ENCODE assay signal across 18 cellular contexts in genomic region chr9:99867968-99868367, GRCh38. TPM values are rescaled to one million over a fixed set of nuclear protein-coding genes. Genes with fewer than 3 reads are reported as not detected.
DNase-seq lines count a peak whose midpoint lies in the region; ATAC-seq and TF ChIP-seq lines count a peak whose summit lies in the region.
"Had no signal": no experiment of that assay in that cellular context is flagged by ENCODE, and none has a peak within 500 bp of the region (broad histone marks: within the 10 kb centered on the region; RNA-seq: fewer than 3 reads in every experiment).

No MANE protein-coding gene starts in this region.

- DNase-seq in SIG-M5 treated with dmso at 0.1 percent for 504 hours (lab: John Stamatoyannopoulos, UW; ENCODE audit: unreplicated experiment) (peak; percentile 41), coronary artery (ENCODE audit: low spot score) (no peak), mammary epithelial cell (no peak), trophoblast cell (no peak), GM10266 (ENCODE audit: extremely low spot score) (no peak)
- DNase-seq: activated B cell treated with CpG ODN at 0.5 μM for 24 hours; activated T-cell treated with anti-CD3 and anti-CD28 coated beads, Interleukin-2, amount 50 U/mL, for 4 hours; CD4-positive, alpha-beta T cell; GOT3; KG1; mesendoderm; NCI-H2081 treated with DMSO at 0.1 percent for 48 hours had no signal

- no peak overlapping the region for H3K4ac ChIP-seq in trophoblast cell (ENCODE audit: low read depth, low read length)

- in situ Hi-C loops in mammary epithelial cell (cut with MboI; ENCODE audit: low sequenced_read_pairs in 2 of 2): no loop called here

- dilution Hi-C loops in mammary epithelial cell (cut with HindIII; ENCODE audit: low sequenced_read_pairs): loop anchor here (25.0 kb wide), 1 partner anchor 106 kb away; no protein-coding TSS in a partner anchor

- no peak overlapping the region for H3K9ac ChIP-seq in mammary epithelial cell (ENCODE audit: insufficient read depth, low read length)
- H3K9ac ChIP-seq in trophoblast cell (ENCODE audit: low read length): no peak overlapping the region

- H3K4me2 ChIP-seq in mammary epithelial cell (ENCODE audit: insufficient read depth, low read depth, low read length): no peak overlapping the region
- no peak overlapping the region for H3K4me2 ChIP-seq in trophoblast cell (ENCODE audit: low read length)

- no peaks in the 10 kb centered on the region for H4K20me1 ChIP-seq in mammary epithelial cell (ENCODE audit: insufficient read depth, low read length)

- CTCF ChIA-PET in mammary epithelial cell (lab: Charles Lee; ENCODE audit: low non-redundant PET): no interaction called here

- no TSS peak for BruUV-seq in mammary epithelial cell (replicated peaks; lab: Mats Ljungman, UMichigan)

- no peak overlapping the region for H2BK120ac ChIP-seq in trophoblast cell (ENCODE audit: insufficient read depth, low read length, poor library complexity)

- H2AK5ac ChIP-seq in trophoblast cell (ENCODE audit: low read length): no peak overlapping the region

- H2AFZ ChIP-seq in mammary epithelial cell (ENCODE audit: low read depth, low read length) (no peak overlapping the region), trophoblast cell (ENCODE audit: insufficient read depth, low read length, poor library complexity) (no peak overlapping the region)

- no peak overlapping the region for H4K8ac ChIP-seq in trophoblast cell (ENCODE audit: low read depth, low read length)

- H3K36me3 ChIP-seq in mammary epithelial cell (ENCODE audit: insufficient read depth, low read length) (no peaks in the 10 kb centered on the region), trophoblast cell (ENCODE audit: control insufficient read depth in 1 of 2, insufficient read depth in 2 of 2, low read length in 2 of 2) (no peaks in the 10 kb centered on the region)
- H3K36me3 ChIP-seq: ascending aorta, thoracic aorta had no signal

- intact Hi-C loops in mammary epithelial cell (cut with micrococcal nuclease): no loop called here

- H4K12ac ChIP-seq in trophoblast cell (ENCODE audit: low read depth, low read length): no peak overlapping the region

- H3K27me3 ChIP-seq in mammary epithelial cell (ENCODE audit: insufficient read depth, low read length) (peaks cover 8% of the 10 kb centered on the region), trophoblast cell (ENCODE audit: insufficient read depth, low read length) (no peaks in the 10 kb centered on the region)
- H3K27me3 ChIP-seq: ascending aorta had no signal

- TF ChIP-seq CTCF in coronary artery (IDR thresholded peaks at IDR 0.05): no peak
- TF ChIP-seq CTCF in mammary epithelial cell (conservative IDR thresholded peaks at IDR 0.05 in 1 of 2, IDR thresholded peaks at IDR 0.05 in 1 of 2; ENCODE audit: extremely low read depth in 1 of 2, insufficient read depth in 1 of 2, low read depth in 1 of 2, low read length in 2 of 2): no peak
- TF ChIP-seq CTCF in GM10266 (IDR thresholded peaks at IDR 0.05; ENCODE audit: control insufficient read depth, insufficient read depth, low read depth, missing control alignments): no peak

- H3K79me2 ChIP-seq in mammary epithelial cell (ENCODE audit: insufficient read depth, low read length) (no peaks in the 10 kb centered on the region), trophoblast cell (ENCODE audit: control insufficient read depth, insufficient read depth, low read length, poor library complexity) (no peaks in the 10 kb centered on the region)

- H2BK5ac ChIP-seq in trophoblast cell (ENCODE audit: low read depth, low read length, poor library complexity): no peak overlapping the region

- H3K23ac ChIP-seq in trophoblast cell (ENCODE audit: low read length): no peak overlapping the region

- H3K14ac ChIP-seq in trophoblast cell (ENCODE audit: low read length): no peak overlapping the region

- H3K4me1 ChIP-seq in mammary epithelial cell (ENCODE audit: insufficient read depth, low read length): no peaks in the 10 kb centered on the region
- no peaks in the 10 kb centered on the region for H3K4me1 ChIP-seq in trophoblast cell (ENCODE audit: control insufficient read depth in 1 of 2, insufficient read depth in 2 of 2, low read length in 2 of 2)
- H3K4me1 ChIP-seq: ascending aorta had no signal

- H3K4me3 ChIP-seq in coronary artery (no peak overlapping the region), mammary epithelial cell (replicated peaks in 1 of 3; ENCODE audit: insufficient read depth in 1 of 3, low read depth in 2 of 3, low read length in 3 of 3) (no peak overlapping the region), trophoblast cell (ENCODE audit: low read depth, low read length) (no peak overlapping the region)
- H3K4me3 ChIP-seq: ascending aorta, skin epidermis, thoracic aorta had no signal

- no peak overlapping the region for H2BK12ac ChIP-seq in trophoblast cell (ENCODE audit: low read length)

- no peak overlapping the region for H3K27ac ChIP-seq in coronary artery
- no peak overlapping the region for H3K27ac ChIP-seq in mammary epithelial cell (ENCODE audit: insufficient read depth, low read depth, low read length)
- H3K27ac ChIP-seq in trophoblast cell (ENCODE audit: low read depth, low read length): no peak overlapping the region
- H3K27ac ChIP-seq: ascending aorta, skin epidermis, thoracic aorta had no signal

- H3K18ac ChIP-seq in trophoblast cell (ENCODE audit: low read length): no peak overlapping the region

- ATAC-seq in GM18867 (IDR thresholded peaks at IDR 0.05; ENCODE audit: unreplicated experiment) (peak; percentile 48), GM21423 (IDR thresholded peaks at IDR 0.05; ENCODE audit: unreplicated experiment) (peak; percentile 53), HG03095 (IDR thresholded peaks at IDR 0.05; ENCODE audit: unreplicated experiment) (peak; percentile 44)
- ATAC-seq: activated T-cell treated with anti-CD3 and anti-CD28 coated beads, Interleukin-2, amount 50 U/mL, for 4 hours had no signal

- H3K9me3 ChIP-seq in mammary epithelial cell (replicated peaks; ENCODE audit: insufficient read depth, low read length) (no peaks in the 10 kb centered on the region), trophoblast cell (ENCODE audit: insufficient read depth, low read depth, low read length) (no peaks in the 10 kb centered on the region)
- H3K9me3 ChIP-seq: ascending aorta, thoracic aorta had no signal

- H4K91ac ChIP-seq in trophoblast cell (ENCODE audit: low read depth, low read length): no peak overlapping the region

- no peaks in the 10 kb centered on the region for H3K79me1 ChIP-seq in trophoblast cell (ENCODE audit: low read length)

RNA-seq across cellular contexts. Expression of gene STX17, which starts 38.5 kb away (rescaled TPM):
- 10 to 100 TPM; 22.0 to 32.1 TPM for total RNA-seq in mammary epithelial cell
- polyA plus RNA-seq in mammary epithelial cell: 5.6 TPM
- 2.1 TPM for polyA minus RNA-seq in mammary epithelial cell
- polyA plus RNA-seq in trophoblast cell (2013): 9.8 and 10.6 TPM in 2 replicates

RNA-seq across cellular contexts. Expression of gene NR4A3, which starts 46.3 kb away (rescaled TPM):
- under 1 TPM; under 0.01 to 0.09 TPM for total RNA-seq in mammary epithelial cell
- 0.03 TPM for polyA plus RNA-seq in mammary epithelial cell
- not detected for polyA minus RNA-seq in mammary epithelial cell
- 1.4 and 1.5 TPM in 2 replicates for polyA plus RNA-seq in trophoblast cell (2013)
